Comparison of ENCODE assay signal across 9 cellular contexts in genomic region chr16:87850009-87851006, GRCh38. TPM values are rescaled to one million over a fixed set of nuclear protein-coding genes. Genes with fewer than 3 reads are reported as not detected.
DNase-seq lines count a peak whose midpoint lies in the region; ATAC-seq and TF ChIP-seq lines count a peak whose summit lies in the region.
"Had no signal": no experiment of that assay in that cellular context is flagged by ENCODE, and none has a peak within 500 bp of the region (broad histone marks: within the 10 kb centered on the region; RNA-seq: fewer than 3 reads in every experiment).

No MANE protein-coding gene starts in this region.

- DNase-seq in NCI-H2171 treated with DMSO at 0.1 percent for 48 hours (lab: John Stamatoyannopoulos, UW) = peak; percentile 46
- DNase-seq in NCI-H2171 (lab: John Stamatoyannopoulos, UW) = no peak
- DNase-seq in NCI-H748 (lab: John Stamatoyannopoulos, UW; ENCODE audit: unreplicated experiment) = peak; percentile 54
- peak; percentile 83 for DNase-seq in activated CD8-positive, alpha-beta memory T cell treated with anti-CD3 and anti-CD28 coated beads, Interleukin-2, amount 10 ng/mL, durations not matched to agents 7 days and 5 days
- DNase-seq in endodermal cell = peak; percentile 93
- DNase-seq in natural killer cell = peak; percentile 75
- peak; percentile 62 for DNase-seq in superior temporal gyrus (ENCODE audit: extremely low spot score)
- DNase-seq: left cardiac atrium had no signal

- H3K27ac Mint-ChIP-seq in activated CD8-positive, alpha-beta memory T cell treated with anti-CD3 and anti-CD28 coated beads, Interleukin-2, amount 10 ng/mL, durations not matched to agents 7 days and 5 days = peak overlapping the region; percentile 61
- H3K27ac Mint-ChIP-seq in endodermal cell = peak overlapping the region; percentile 48
- H3K27ac Mint-ChIP-seq in natural killer cell = peak overlapping the region in 1 of 2 donors; percentile 41

- H3K4me1 ChIP-seq in endodermal cell (ENCODE audit: control insufficient read depth, insufficient read depth, low read length) = peaks cover 61% of the 10 kb centered on the region

- H3K4me3 Mint-ChIP-seq in activated CD8-positive, alpha-beta memory T cell treated with anti-CD3 and anti-CD28 coated beads, Interleukin-2, amount 10 ng/mL, durations not matched to agents 7 days and 5 days = no peak overlapping the region
- H3K4me3 Mint-ChIP-seq in endodermal cell (no peak overlapping the region), natural killer cell (peak overlapping the region; percentile 17)

- peaks cover 95% of the 10 kb centered on the region for H3K36me3 ChIP-seq in endodermal cell (ENCODE audit: control insufficient read depth, insufficient read depth, low read length)

- H3K27ac ChIP-seq in endodermal cell (ENCODE audit: low read depth, low read length) = no peak overlapping the region

- H3K4me1 Mint-ChIP-seq in activated CD8-positive, alpha-beta memory T cell treated with anti-CD3 and anti-CD28 coated beads, Interleukin-2, amount 10 ng/mL, durations not matched to agents 7 days and 5 days = peaks cover 34% of the 10 kb centered on the region
- H3K4me1 Mint-ChIP-seq in endodermal cell (peaks cover 32% of the 10 kb centered on the region), natural killer cell (peaks cover 9 to 20% of the 10 kb centered on the region in 2 donors)

- intact Hi-C loops in natural killer cell (cut with micrococcal nuclease) = loop anchor here (1.0 to 10.0 kb wide), 4 partner anchors 21 to 356 kb away; partner anchors contain the start of gene ZCCHC14

- H3K9me3 ChIP-seq in endodermal cell (ENCODE audit: control insufficient read depth, low read length) = no peaks in the 10 kb centered on the region

- no peaks in the 10 kb centered on the region for H3K27me3 ChIP-seq in endodermal cell (ENCODE audit: control insufficient read depth, insufficient read depth, low read length, poor library complexity, severe bottlenecking)

- ATAC-seq in activated CD8-positive, alpha-beta memory T cell treated with anti-CD3 and anti-CD28 coated beads, Interleukin-2, amount 10 ng/mL, durations not matched to agents 7 days and 5 days = peak; percentile 65
- ATAC-seq in natural killer cell = peak; percentile 18 to 38 (median 23)
- ATAC-seq in HG02678 (IDR thresholded peaks at IDR 0.05; ENCODE audit: unreplicated experiment) = no peak

- no peaks in the 10 kb centered on the region for H3K9me3 Mint-ChIP-seq in activated CD8-positive, alpha-beta memory T cell treated with anti-CD3 and anti-CD28 coated beads, Interleukin-2, amount 10 ng/mL, durations not matched to agents 7 days and 5 days (ENCODE audit: low read depth)
- H3K9me3 Mint-ChIP-seq in endodermal cell (no peaks in the 10 kb centered on the region), natural killer cell (no peaks in the 10 kb centered on the region)

- CTCF ChIA-PET in activated CD8-positive, alpha-beta memory T cell treated with anti-CD3 and anti-CD28 coated beads, Interleukin-2, amount 10 ng/mL, durations not matched to agents 7 days and 5 days (lab: Charles Lee) = interaction anchor here (0.6 to 8.8 kb wide), 33 partner anchors 9 to 711 kb away, joined by 3 to 221 read pairs (median 5); partner anchors contain the start of genes BANP, KLHDC4 and SLC7A5

- no peak overlapping the region for H3K4me3 ChIP-seq in endodermal cell (ENCODE audit: low read length)

- H3K36me3 Mint-ChIP-seq in activated CD8-positive, alpha-beta memory T cell treated with anti-CD3 and anti-CD28 coated beads, Interleukin-2, amount 10 ng/mL, durations not matched to agents 7 days and 5 days = peaks cover 24% of the 10 kb centered on the region
- H3K36me3 Mint-ChIP-seq in endodermal cell (ENCODE audit: low read depth) (peaks cover 51% of the 10 kb centered on the region), natural killer cell (no peaks in the 10 kb centered on the region)

- no peak overlapping the region for H3K9ac ChIP-seq in endodermal cell (ENCODE audit: extremely low read depth, low read length, poor library complexity, severe bottlenecking)

- no peaks in the 10 kb centered on the region for H3K27me3 Mint-ChIP-seq in activated CD8-positive, alpha-beta memory T cell treated with anti-CD3 and anti-CD28 coated beads, Interleukin-2, amount 10 ng/mL, durations not matched to agents 7 days and 5 days
- H3K27me3 Mint-ChIP-seq in endodermal cell (ENCODE audit: insufficient read depth) (peaks cover 6% of the 10 kb centered on the region), natural killer cell (ENCODE audit: low read depth in 2 of 2) (no peaks in the 10 kb centered on the region)

- WGBS in endodermal cell (ENCODE audit: insufficient coverage in 1 of 2, insufficient read length in 1 of 2), 2 experiments = 75 to 82% methylated on average over 20 to 25 of the region's 25 CpGs

- TF ChIP-seq CTCF in endodermal cell (conservative IDR thresholded peaks at IDR 0.05) (peak; percentile 99), natural killer cell (IDR thresholded peaks at IDR 0.05) (peak; percentile 96)

RNA-seq across cellular contexts. Expression of gene SLC7A5, which starts 19.0 kb away (rescaled TPM):
- total RNA-seq in activated CD8-positive, alpha-beta memory T cell treated with anti-CD3 and anti-CD28 coated beads, Interleukin-2, amount 10 ng/mL, durations not matched to agents 7 days and 5 days = 100 to 1,000 TPM; 114 to 220 TPM
- total RNA-seq in endodermal cell (100 to 1,000 TPM; 374 to 588 TPM), natural killer cell (10 to 100 TPM; 27.2 to 66.1 (median 34.2) TPM)
- 144 TPM for polyA plus RNA-seq in endodermal cell (2013, experiment 1 of 2)
- 134 TPM for polyA plus RNA-seq in endodermal cell (2013, experiment 2 of 2)
